In genomic region chr11:124123587-124123986, GRCh38 we compare ENCODE assay signal across 21 cellular contexts. TPM values are rescaled to one million over a fixed set of nuclear protein-coding genes. Genes with fewer than 3 reads are reported as not detected.
DNase-seq lines count a peak whose midpoint lies in the region; ATAC-seq and TF ChIP-seq lines count a peak whose summit lies in the region.
"Had no signal": no experiment of that assay in that cellular context is flagged by ENCODE, and none has a peak within 500 bp of the region (broad histone marks: within the 10 kb centered on the region; RNA-seq: fewer than 3 reads in every experiment).

No MANE protein-coding gene starts in this region.

- H3K4me3 ChIP-seq in AG10803 (ENCODE audit: low read length) (no peak overlapping the region), GM12865 (ENCODE audit: low read depth, low read length) (no peak overlapping the region), epithelial cell of proximal tubule (ENCODE audit: low read depth, low read length) (no peak overlapping the region), foreskin fibroblast (ENCODE audit: low read depth in 1 of 2, low read length in 2 of 2) (no peak overlapping the region)
- H3K4me3 ChIP-seq: GM23248, heart left ventricle had no signal

- TF ChIP-seq POLR2A in GM18505 (IDR thresholded peaks at IDR 0.05; ENCODE audit: borderline replicate concordance, extremely low read depth, insufficient read depth, insufficient read length) = no peak

- ATAC-seq in left ventricle myocardium superior = no peak
- ATAC-seq in GM18858 (IDR thresholded peaks at IDR 0.05; ENCODE audit: unreplicated experiment) = no peak
- ATAC-seq in GM18505 (IDR thresholded peaks at IDR 0.05; ENCODE audit: unreplicated experiment) = no peak
- ATAC-seq: heart left ventricle, natural killer cell, sciatic nerve had no signal

- DNase-seq in AG10803 (ENCODE audit: low read depth) = no peak
- peak; percentile 12 for DNase-seq in GM12865 (ENCODE audit: low read depth)
- peak; percentile 23 for DNase-seq in NCI-H345 treated with DMSO at 0.1 percent for 48 hours (lab: John Stamatoyannopoulos, UW; ENCODE audit: unreplicated experiment)
- no peak for DNase-seq in epithelial cell of proximal tubule (ENCODE audit: low read depth)
- no peak for DNase-seq in left ventricle myocardium superior
- no peak for DNase-seq in foreskin fibroblast
- DNase-seq: activated CD4-positive, alpha-beta T cell treated with anti-CD3 and anti-CD28 coated beads for 1 hour; activated naive CD8-positive, alpha-beta T cell treated with anti-CD3 and anti-CD28 coated beads, Interleukin-2, amount 10 ng/mL, durations not matched to agents 7 days and 5 days; activated T-cell treated with anti-CD3 and anti-CD28 coated beads for 4 hours; EL; GM23248; heart left ventricle; natural killer cell; stimulated activated CD4-positive, alpha-beta T cell treated with anti-CD3 and anti-CD28 coated beads, Interleukin-2, amount 100 ng/mL, for 48 hours had no signal

- TF ChIP-seq CTCF in AG10803 (conservative IDR thresholded peaks at IDR 0.05; ENCODE audit: low read length) = 0 out of 2 replicates have a peak, but pooled peaks have one; percentile 1
- TF ChIP-seq CTCF in GM12865 (IDR thresholded peaks at IDR 0.05; ENCODE audit: insufficient read depth, low read depth, low read length, missing control alignments) = peak; percentile 6
- TF ChIP-seq CTCF in epithelial cell of proximal tubule (conservative IDR thresholded peaks at IDR 0.05; ENCODE audit: low read depth, low read length) = peak; percentile 41
- no peak for TF ChIP-seq CTCF in foreskin fibroblast (IDR thresholded peaks at IDR 0.05; ENCODE audit: low read depth, low read length)

- intact Hi-C loops in left ventricle myocardium superior (cut with micrococcal nuclease) = no loop called here

RNA-seq across cellular contexts. Expression of gene VWA5A, which starts 8.3 kb away (rescaled TPM):
- 12.1 and 13.1 TPM in 2 replicates for total RNA-seq in epithelial cell of proximal tubule
- 2.8 TPM for total RNA-seq in left ventricle myocardium superior

RNA-seq across cellular contexts. Expression of gene OR10D3, which starts 59.6 kb away (rescaled TPM):
- total RNA-seq in epithelial cell of proximal tubule (not detected in 2 replicates), left ventricle myocardium superior (not detected)
- total RNA-seq: activated naive CD8-positive, alpha-beta T cell treated with anti-CD3 and anti-CD28 coated beads, Interleukin-2, amount 10 ng/mL, durations not matched to agents 7 days and 5 days; GM23248; heart left ventricle; LHCN-M2; liver; natural killer cell; NCI-H460; sciatic nerve; ureter had no signal

Comparison
In these comparisons a context has a peak if more than half of its experiments do, and no peak if none do; other contexts are left out.
1. DNase-seq: peak in GM12865 (single experiment) and NCI-H345 treated with DMSO at 0.1 percent for 48 hours (single experiment); none in AG10803 (single experiment), epithelial cell of proximal tubule (single experiment), left ventricle myocardium superior (single experiment) and foreskin fibroblast (0 of 2).